ENCODE assay signal across 9 cellular contexts in genomic region chr13:99150575-99151370, GRCh38. TPM values are rescaled to one million over a fixed set of nuclear protein-coding genes. Genes with fewer than 3 reads are reported as not detected.
A peak's percentile ranks its signal among the peaks of the same experiment; 100 is the strongest.
DNase-seq lines count a peak whose midpoint lies in the region; ATAC-seq, FAIRE-seq and TF ChIP-seq lines count a peak whose summit lies in the region.
"Had no signal": no experiment of that assay in that cellular context is flagged by ENCODE, and none has a peak within 500 bp of the region (broad histone marks: within the 10 kb centered on the region; RNA-seq: fewer than 3 reads in every experiment).

No MANE protein-coding gene starts in this region.

- POLR2A ChIA-PET in T-cell (lab: Charles Lee), result interaction anchor here in 1 of 2 donors (0.6 to 0.7 kb wide), 2 partner anchors 63 to 867 kb away, joined by 3 to 4 read pairs; no protein-coding TSS in a partner anchor

- H3K4me3 ChIP-seq in AG09309 (ENCODE audit: control insufficient read depth, low read depth, low read length) (no peak overlapping the region), HFF-Myc (replicated peaks; ENCODE audit: low read depth, low read length) (no peak overlapping the region), astrocyte (ENCODE audit: insufficient read depth, low read depth, low read length) (no peak overlapping the region)

- H3K27ac Mint-ChIP-seq in astrocyte (ENCODE audit: unreplicated experiment), result peak overlapping the region; percentile 71
- H3K27ac Mint-ChIP-seq in T-cell, result no peak overlapping the region
- H3K27ac Mint-ChIP-seq: natural killer cell treated with Interleukin-12 subunit alpha and Interleukin-12 subunit beta and Interleukin-15 and Interleukin-18, amount 100 ng/mL, for 72 hours had no signal

- H3K79me2 ChIP-seq in astrocyte (ENCODE audit: insufficient read depth, low read length), result no peaks in the 10 kb centered on the region

- TF ChIP-seq CTCF in AG09309 (IDR thresholded peaks at IDR 0.05; ENCODE audit: control insufficient read depth, insufficient read depth, low read depth, low read length, missing control alignments) (no peak), HFF-Myc (IDR thresholded peaks at IDR 0.05; ENCODE audit: low read depth, low read length, missing control alignments) (no peak), astrocyte (IDR thresholded peaks at IDR 0.05; ENCODE audit: insufficient read depth, low read depth, low read length) (no peak)

- no peaks in the 10 kb centered on the region for H3K27me3 ChIP-seq in astrocyte (ENCODE audit: insufficient read depth, low read length)

- peak overlapping the region; percentile 28 for H3K27ac ChIP-seq in astrocyte (ENCODE audit: low read depth, low read length)

- H3K9me3 ChIP-seq in astrocyte (ENCODE audit: insufficient read depth, low read depth, low read length), result no peaks in the 10 kb centered on the region

- no peaks in the 10 kb centered on the region for H4K20me1 ChIP-seq in astrocyte (ENCODE audit: insufficient read depth, low read length)

- H3K4me2 ChIP-seq in astrocyte (ENCODE audit: low read length), result peak overlapping the region; percentile 38

- H3K4me1 Mint-ChIP-seq in astrocyte (ENCODE audit: low read depth, unreplicated experiment) (peaks cover 19% of the 10 kb centered on the region), T-cell (no peaks in the 10 kb centered on the region)

- DNase-seq in AG09309 (ENCODE audit: low read depth) (peak; percentile 76), HFF-Myc (ENCODE audit: extremely low read depth, low read depth) (peak; percentile 22), astrocyte (ENCODE audit: low read depth) (peak; percentile 75), iris pigment epithelial cell (ENCODE audit: low read depth) (peak; percentile 80), T-cell (no peak)
- DNase-seq in stimulated activated naive CD4-positive, alpha-beta T cell (lab: John Stamatoyannopoulos, UW), result no peak

- CTCF ChIA-PET in T-cell (lab: Charles Lee), result no interaction called here

- FAIRE-seq in astrocyte (lab: Jason Lieb, UNC), result no peak

- H3K4me3 Mint-ChIP-seq in astrocyte (ENCODE audit: unreplicated experiment), result no peak overlapping the region
- H3K4me3 Mint-ChIP-seq in T-cell, result no peak overlapping the region
- H3K4me3 Mint-ChIP-seq: natural killer cell treated with Interleukin-12 subunit alpha and Interleukin-12 subunit beta and Interleukin-15 and Interleukin-18, amount 100 ng/mL, for 72 hours had no signal

- H2AFZ ChIP-seq in astrocyte (ENCODE audit: low read depth, low read length), result peak overlapping the region; percentile 36

- H3K9ac ChIP-seq in astrocyte (ENCODE audit: low read length), result no peak overlapping the region

- peaks cover 15% of the 10 kb centered on the region for H3K4me1 ChIP-seq in astrocyte (ENCODE audit: insufficient read depth, low read length)

- no peak for ATAC-seq in GM19452 (IDR thresholded peaks at IDR 0.05; ENCODE audit: unreplicated experiment)
- no peak for ATAC-seq in T-cell (replicated peaks in 1 of 4)
- no peak for ATAC-seq in HG03342 (IDR thresholded peaks at IDR 0.05; ENCODE audit: unreplicated experiment)

- no peaks in the 10 kb centered on the region for H3K36me3 Mint-ChIP-seq in astrocyte (ENCODE audit: low read depth, unreplicated experiment)
- H3K36me3 Mint-ChIP-seq in T-cell, result no peaks in the 10 kb centered on the region
- H3K36me3 Mint-ChIP-seq: natural killer cell treated with Interleukin-12 subunit alpha and Interleukin-12 subunit beta and Interleukin-15 and Interleukin-18, amount 100 ng/mL, for 72 hours had no signal

- H3K36me3 ChIP-seq in astrocyte (ENCODE audit: insufficient read depth, low read length), result no peaks in the 10 kb centered on the region

- H3K27me3 Mint-ChIP-seq in astrocyte (ENCODE audit: low read depth, unreplicated experiment) (no peaks in the 10 kb centered on the region), T-cell (no peaks in the 10 kb centered on the region)

- H3K9me3 Mint-ChIP-seq in astrocyte (ENCODE audit: unreplicated experiment), result peaks cover 4% of the 10 kb centered on the region
- H3K9me3 Mint-ChIP-seq in T-cell, result no peaks in the 10 kb centered on the region
- H3K9me3 Mint-ChIP-seq: natural killer cell treated with Interleukin-12 subunit alpha and Interleukin-12 subunit beta and Interleukin-15 and Interleukin-18, amount 100 ng/mL, for 72 hours had no signal

RNA-seq across cellular contexts. Expression of gene UBAC2, which starts 49.9 kb away (rescaled TPM):
- total RNA-seq in astrocyte (61.0 and 64.8 TPM in 2 replicates), T-cell (10 to 100 TPM; 83.3 to 99.3 (median 84.9) TPM)

Comparison
In these comparisons a context has a peak if more than half of its experiments do, and no peak if none do; other contexts are left out.
1. DNase-seq: peak in AG09309 (single experiment), HFF-Myc (single experiment), astrocyte (single experiment) and iris pigment epithelial cell (single experiment); none in T-cell (0 of 34) and stimulated activated naive CD4-positive, alpha-beta T cell (0 of 6).